Comparison of ENCODE assay signal across 9 cellular contexts in the genomic region with DNA sequence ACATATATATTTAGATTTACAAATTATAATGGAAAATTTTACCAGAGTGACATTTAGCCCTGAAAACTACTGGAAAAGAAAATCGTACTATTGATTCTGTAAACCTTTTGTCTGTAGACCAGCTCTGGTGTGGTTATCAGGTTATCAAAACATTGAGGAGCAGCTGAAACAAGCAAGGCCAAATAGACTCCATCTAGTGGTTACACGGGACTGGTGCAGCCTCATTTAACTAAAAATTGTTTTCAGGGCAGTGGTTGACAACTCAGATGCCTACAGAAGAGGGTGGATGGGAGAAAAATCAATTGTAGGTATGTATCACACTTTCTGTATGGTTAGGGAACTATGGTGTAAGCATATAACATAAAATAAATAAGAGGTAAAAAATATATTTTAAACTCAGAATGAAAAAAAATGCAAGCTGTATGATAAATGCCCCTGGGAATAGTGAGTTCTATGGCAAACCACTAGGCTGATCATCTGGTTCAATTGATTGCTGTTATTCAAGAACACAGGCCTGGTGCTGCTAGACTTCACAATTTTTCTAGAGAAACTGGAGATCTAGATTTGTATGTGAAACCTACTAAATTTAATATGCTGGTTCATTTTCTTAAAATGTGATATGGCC. TPM values are rescaled to one million over a fixed set of nuclear protein-coding genes. Genes with fewer than 3 reads are reported as not detected.
DNase-seq lines count a peak whose midpoint lies in the region; ATAC-seq and FAIRE-seq lines count a peak whose summit lies in the region.
"Had no signal": no experiment of that assay in that cellular context is flagged by ENCODE, and none has a peak within 500 bp of the region (broad histone marks: within the 10 kb centered on the region; RNA-seq: fewer than 3 reads in every experiment).

No MANE protein-coding gene starts in this region.

- no peaks in the 10 kb centered on the region for H3K27me3 Mint-ChIP-seq in activated T-helper 1 cell treated with anti-CD3 and anti-CD28 coated beads, Interleukin-12 subunit alpha, Interleukin-12 subunit beta, Interleukin-2, Interleukin-4 antibody, amounts not matched to agents 30 ng/mL and 10 ng/mL and 1 ng/mL, durations not matched to agents 14 hours and 24 hours and 36 hours (ENCODE audit: insufficient read depth)

- DNase-seq in GM18507 (ENCODE audit: extremely low spot score, insufficient read length, low read depth): peak; percentile 4
- peak; percentile 60 for DNase-seq in NCI-H1092 treated with DMSO at 0.1 percent for 48 hours (lab: John Stamatoyannopoulos, UW)
- DNase-seq in SKM-1 (lab: John Stamatoyannopoulos, UW; ENCODE audit: unreplicated experiment): peak; percentile 2
- DNase-seq in germinal center (ENCODE audit: low spot score): peak; percentile 5
- DNase-seq in renal cortical epithelial cell (ENCODE audit: low read depth): peak; percentile 60
- no peak for DNase-seq in activated T-helper 1 cell treated with anti-CD3 and anti-CD28 coated beads, Interleukin-12 subunit alpha, Interleukin-12 subunit beta, Interleukin-2, Interleukin-4 antibody, amounts not matched to agents 30 ng/mL and 10 ng/mL and 1 ng/mL, durations not matched to agents 14 hours and 24 hours and 36 hours (ENCODE audit: low spot score)

- no peaks in the 10 kb centered on the region for H3K9me3 Mint-ChIP-seq in activated T-helper 1 cell treated with anti-CD3 and anti-CD28 coated beads, Interleukin-12 subunit alpha, Interleukin-12 subunit beta, Interleukin-2, Interleukin-4 antibody, amounts not matched to agents 30 ng/mL and 10 ng/mL and 1 ng/mL, durations not matched to agents 14 hours and 24 hours and 36 hours

- H3K27ac Mint-ChIP-seq in activated T-helper 1 cell treated with anti-CD3 and anti-CD28 coated beads, Interleukin-12 subunit alpha, Interleukin-12 subunit beta, Interleukin-2, Interleukin-4 antibody, amounts not matched to agents 30 ng/mL and 10 ng/mL and 1 ng/mL, durations not matched to agents 14 hours and 24 hours and 36 hours: no peak overlapping the region

- peak; percentile 100 for ATAC-seq in HG02852 (IDR thresholded peaks at IDR 0.05; ENCODE audit: unreplicated experiment)

- H3K4me1 Mint-ChIP-seq in activated T-helper 1 cell treated with anti-CD3 and anti-CD28 coated beads, Interleukin-12 subunit alpha, Interleukin-12 subunit beta, Interleukin-2, Interleukin-4 antibody, amounts not matched to agents 30 ng/mL and 10 ng/mL and 1 ng/mL, durations not matched to agents 14 hours and 24 hours and 36 hours (ENCODE audit: low read depth): no peaks in the 10 kb centered on the region

- H3K36me3 Mint-ChIP-seq in activated T-helper 1 cell treated with anti-CD3 and anti-CD28 coated beads, Interleukin-12 subunit alpha, Interleukin-12 subunit beta, Interleukin-2, Interleukin-4 antibody, amounts not matched to agents 30 ng/mL and 10 ng/mL and 1 ng/mL, durations not matched to agents 14 hours and 24 hours and 36 hours (ENCODE audit: low read depth): no peaks in the 10 kb centered on the region

- H3K4me3 Mint-ChIP-seq in activated T-helper 1 cell treated with anti-CD3 and anti-CD28 coated beads, Interleukin-12 subunit alpha, Interleukin-12 subunit beta, Interleukin-2, Interleukin-4 antibody, amounts not matched to agents 30 ng/mL and 10 ng/mL and 1 ng/mL, durations not matched to agents 14 hours and 24 hours and 36 hours: no peak overlapping the region

- intact Hi-C loops in activated T-helper 1 cell treated with anti-CD3 and anti-CD28 coated beads, Interleukin-12 subunit alpha, Interleukin-12 subunit beta, Interleukin-2, Interleukin-4 antibody, amounts not matched to agents 30 ng/mL and 10 ng/mL and 1 ng/mL, durations not matched to agents 14 hours and 24 hours and 36 hours (cut with micrococcal nuclease): loop anchor here (5.0 kb wide), 1 partner anchor 717 kb away; no protein-coding TSS in a partner anchor

- FAIRE-seq in A204.1 (lab: Jason Lieb, UNC): peak; percentile 63
- FAIRE-seq in GM18507 (lab: Jason Lieb, UNC): peak; percentile 65
- FAIRE-seq: frontal cortex had no signal

RNA-seq across cellular contexts. Expression of a gene that starts 51.2 kb away (rescaled TPM):
- 8.5 and 19.8 TPM in 2 replicates for total RNA-seq in renal cortical epithelial cell
- total RNA-seq in activated T-helper 1 cell treated with anti-CD3 and anti-CD28 coated beads, Interleukin-12 subunit alpha, Interleukin-12 subunit beta, Interleukin-2, Interleukin-4 antibody, amounts not matched to agents 30 ng/mL and 10 ng/mL and 1 ng/mL, durations not matched to agents 14 hours and 24 hours and 36 hours: not detected in 2 replicates
